In the genomic region with DNA sequence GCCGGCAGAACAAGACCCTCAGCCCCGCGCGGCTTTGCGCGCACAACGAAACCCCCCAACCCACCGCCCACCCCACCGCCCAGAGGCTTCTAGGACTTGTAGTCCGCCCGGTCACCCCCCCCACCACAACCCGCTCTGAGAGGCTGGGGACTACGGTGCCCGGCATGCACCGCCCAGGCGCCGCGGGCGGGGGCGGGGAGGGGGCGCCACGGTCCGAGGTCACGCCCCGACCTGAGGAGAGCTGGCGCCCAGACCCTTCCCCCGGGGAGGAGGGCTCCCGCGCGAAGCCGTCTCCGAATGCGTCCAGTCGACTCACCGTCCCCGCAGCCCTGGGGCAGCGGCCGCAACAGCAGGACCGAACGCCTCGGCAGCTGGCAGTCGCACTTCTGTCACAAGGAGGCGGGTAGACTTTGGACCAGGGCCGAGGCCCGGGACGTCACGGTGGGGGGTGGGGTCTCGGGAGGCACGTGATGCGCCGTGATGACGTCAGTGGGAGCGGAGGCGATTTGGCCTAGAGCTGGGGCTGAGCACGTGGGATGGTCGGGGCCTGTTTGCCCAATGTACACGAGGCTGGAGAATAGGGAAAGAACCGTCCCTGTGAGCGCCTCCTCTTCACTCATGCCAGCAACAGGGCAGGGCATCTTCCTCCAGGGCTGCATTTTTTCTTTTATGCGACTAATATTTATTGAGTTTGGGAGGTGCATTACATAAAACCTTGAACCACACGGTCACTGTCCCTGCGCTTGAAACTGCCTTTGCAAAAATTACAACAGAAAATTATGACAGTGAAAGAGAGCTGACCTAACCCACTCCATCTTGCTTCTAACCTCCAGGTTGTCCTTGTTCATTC, we compare ENCODE assay signal across 8 cellular contexts. TPM values are rescaled to one million over a fixed set of nuclear protein-coding genes. Genes with fewer than 3 reads are reported as not detected.
DNase-seq lines count a peak whose midpoint lies in the region; ATAC-seq, FAIRE-seq and TF ChIP-seq lines count a peak whose summit lies in the region.

A gene (minus strand): TSS at position 388 of the 850 bp plus-strand sequence. CDS start 24,643 bp downstream, outside the sequence.

- peaks cover 15% of the 10 kb centered on the region for H4K20me1 ChIP-seq in astrocyte (ENCODE audit: insufficient read depth, low read length)

- peak within 1 kb of the TSS; percentile 12 for H3K27ac ChIP-seq in astrocyte (ENCODE audit: low read depth, low read length)
- peak within 1 kb of the TSS; percentile 71 for H3K27ac ChIP-seq in right cardiac atrium (ENCODE audit: low read length)
- H3K27ac ChIP-seq in psoas muscle, result peak within 1 kb of the TSS; percentile 95

- H2AFZ ChIP-seq in astrocyte (ENCODE audit: low read depth, low read length), result peak within 1 kb of the TSS; percentile 98

- H3K79me2 ChIP-seq in astrocyte (ENCODE audit: insufficient read depth, low read length), result peaks cover 31% of the 10 kb centered on the region

- peaks cover 17% of the 10 kb centered on the region for H3K36me3 Mint-ChIP-seq in astrocyte (ENCODE audit: low read depth, unreplicated experiment)

- H3K4me1 Mint-ChIP-seq in astrocyte (ENCODE audit: low read depth, unreplicated experiment), result peaks cover 11% of the 10 kb centered on the region

- FAIRE-seq in astrocyte (lab: Jason Lieb, UNC) (peak; percentile 69), urothelium cell line (lab: Jason Lieb, UNC) (peak; percentile 98)

- ATAC-seq in HG02798 (IDR thresholded peaks at IDR 0.05; ENCODE audit: poor library complexity, unreplicated experiment) (peak; percentile 84), right cardiac atrium (peak; percentile 96), psoas muscle (peak; percentile 95 to 96 (median 95))

- DNase-seq in GM12864 (ENCODE audit: low read depth) (peak; percentile 51), NCI-H1694 treated with DMSO at 0.1 percent for 48 hours (lab: John Stamatoyannopoulos, UW) (peak; percentile 74), T-helper 22 cell (ENCODE audit: low read depth) (peak; percentile 86), astrocyte (ENCODE audit: low read depth) (peak; percentile 83), right cardiac atrium (peak; percentile 98 to 99 (median 99)), psoas muscle (peak; percentile 98 to 99), urothelium cell line (ENCODE audit: low spot score) (peak; percentile 97)

- intact Hi-C loops in right cardiac atrium (cut with DNase I), result no loop called here
- intact Hi-C loops in psoas muscle (cut with DNase I), result no loop called here

- WGBS in right cardiac atrium, result 5% methylated on average over 62 of the region's 62 CpGs
- WGBS in psoas muscle, 3 donors, result 5 to 6% (median 6%) methylated on average over 53 to 62 of the region's 62 CpGs

- no peaks in the 10 kb centered on the region for H3K36me3 ChIP-seq in astrocyte (ENCODE audit: insufficient read depth, low read length)
- no peaks in the 10 kb centered on the region for H3K36me3 ChIP-seq in psoas muscle (ENCODE audit: insufficient read depth in 1 of 2, low read depth in 1 of 2)

- peak within 1 kb of the TSS; percentile 93 for H3K4me2 ChIP-seq in astrocyte (ENCODE audit: low read length)

- H3K9me3 ChIP-seq in astrocyte (ENCODE audit: insufficient read depth, low read depth, low read length) (peaks cover 7% of the 10 kb centered on the region), right cardiac atrium (ENCODE audit: control insufficient read depth, low read length) (no peaks in the 10 kb centered on the region), psoas muscle (peaks cover 14% of the 10 kb centered on the region)

- H3K27me3 Mint-ChIP-seq in astrocyte (ENCODE audit: low read depth, unreplicated experiment), result no peaks in the 10 kb centered on the region

- TF ChIP-seq CTCF in GM12864 (IDR thresholded peaks at IDR 0.05; ENCODE audit: low read depth, low read length, missing control alignments), result no peak
- TF ChIP-seq CTCF in astrocyte (IDR thresholded peaks at IDR 0.05; ENCODE audit: insufficient read depth, low read depth, low read length), result no peak
- TF ChIP-seq CTCF in psoas muscle (IDR thresholded peaks at IDR 0.05), result no peak

- peak within 1 kb of the TSS; percentile 75 for H3K9ac ChIP-seq in astrocyte (ENCODE audit: low read length)

- peaks cover 7% of the 10 kb centered on the region for H3K9me3 Mint-ChIP-seq in astrocyte (ENCODE audit: unreplicated experiment)

- H3K4me1 ChIP-seq in astrocyte (ENCODE audit: insufficient read depth, low read length), result no peaks in the 10 kb centered on the region
- H3K4me1 ChIP-seq in right cardiac atrium (ENCODE audit: control insufficient read depth, insufficient read depth, low read length), result peaks cover 2% of the 10 kb centered on the region
- H3K4me1 ChIP-seq in psoas muscle, result peaks cover 27% of the 10 kb centered on the region

- H3K4me3 ChIP-seq in GM12864 (ENCODE audit: low read depth, low read length), result peak within 1 kb of the TSS; percentile 48
- H3K4me3 ChIP-seq in astrocyte (ENCODE audit: insufficient read depth, low read depth, low read length), result peak within 1 kb of the TSS; percentile 69
- peak within 1 kb of the TSS; percentile 68 for H3K4me3 ChIP-seq in right cardiac atrium (ENCODE audit: low read length)
- H3K4me3 ChIP-seq in psoas muscle, result peak within 1 kb of the TSS; percentile 91

- H3K27me3 ChIP-seq in astrocyte (ENCODE audit: insufficient read depth, low read length) (no peaks in the 10 kb centered on the region), right cardiac atrium (ENCODE audit: control insufficient read depth, insufficient read depth) (no peaks in the 10 kb centered on the region), psoas muscle (ENCODE audit: insufficient read depth in 3 of 3, low read length in 2 of 3) (no peaks in the 10 kb centered on the region)

- H3K4me3 Mint-ChIP-seq in astrocyte (ENCODE audit: unreplicated experiment), result peak within 1 kb of the TSS; percentile 91

- H3K27ac Mint-ChIP-seq in astrocyte (ENCODE audit: unreplicated experiment), result peak within 1 kb of the TSS; percentile 85

RNA-seq across cellular contexts. Expression of the gene that starts here (rescaled TPM):
- total RNA-seq in astrocyte (56.9 and 64.7 TPM in 2 replicates), right cardiac atrium (10 to 100 TPM; 34.2 to 46.8 (median 42.9) TPM), psoas muscle (10 to 100 TPM; 29.1 to 51.8 (median 34.9) TPM)
- polyA plus RNA-seq in right cardiac atrium (36.8 TPM), psoas muscle (10 to 100 TPM; 18.7 to 33.6 (median 22.3) TPM)

Comparison
In these comparisons a context has a peak if more than half of its experiments do, and no peak if none do; other contexts are left out.
1. Peak in every context shown above with its lines: DNase-seq, ATAC-seq, H3K4me3 ChIP-seq and H3K27ac ChIP-seq.
2. H3K27ac ChIP-seq: peak in every context shown above with its lines; median percentile 95 in psoas muscle; 71 in right cardiac atrium; 12 in astrocyte.